Comparison of ENCODE assay signal across 8 cellular contexts in genomic region chr11:62883677-62884076, GRCh38. TPM values are rescaled to one million over a fixed set of nuclear protein-coding genes. Genes with fewer than 3 reads are reported as not detected.
DNase-seq lines count a peak whose midpoint lies in the region; ATAC-seq and TF ChIP-seq lines count a peak whose summit lies in the region.
"Had no signal": no experiment of that assay in that cellular context is flagged by ENCODE, and none has a peak within 500 bp of the region (broad histone marks: within the 10 kb centered on the region; RNA-seq: fewer than 3 reads in every experiment).

No MANE protein-coding gene starts in this region.

- intact Hi-C loops in HCT116 (cut with micrococcal nuclease): loop anchor here (5.0 kb wide), 1 partner anchor 96 kb away; the partner anchor contains the start of gene TMEM179B

- no peaks in the 10 kb centered on the region for H3K9me3 ChIP-seq in HCT116 (ENCODE audit: control insufficient read depth in 1 of 2, insufficient read depth in 1 of 2, low read depth in 1 of 2, low read length in 2 of 2)

- H3K9ac ChIP-seq in HCT116 (ENCODE audit: low read length): no peak overlapping the region; the same call in 1 of the 2 replicates

- H3K36me3 ChIP-seq in HCT116 (ENCODE audit: control insufficient read depth in 1 of 2, insufficient read depth in 2 of 2, low read length in 2 of 2): peaks cover 52 to 72% of the 10 kb centered on the region in 2 experiments

- H3K27ac ChIP-seq in HCT116 (ENCODE audit: low read depth, low read length): peak overlapping the region; percentile 96

- peaks cover 87% of the 10 kb centered on the region for H3K79me2 ChIP-seq in HCT116 (ENCODE audit: insufficient read depth, low read length)

- H2AFZ ChIP-seq in HCT116 (ENCODE audit: low read depth, low read length, poor library complexity, severe bottlenecking): no peak overlapping the region

- H3K36me3 Mint-ChIP-seq in brain (peaks cover 71% of the 10 kb centered on the region), osteocyte (ENCODE audit: unreplicated experiment) (peaks cover 59% of the 10 kb centered on the region)

- CTCF ChIA-PET in HCT116 (lab: Charles Lee): interaction anchor here (0.9 to 1.2 kb wide), 4 partner anchors 9 to 97 kb away, joined by 3 read pairs; no protein-coding TSS in a partner anchor

- no TSS peak for BruUV-seq in HCT116 (replicated peaks; lab: Mats Ljungman, UMichigan)

- TF ChIP-seq POLR2A in HCT116 (IDR thresholded peaks at IDR 0.05; ENCODE audit: borderline replicate concordance, extremely low read depth, insufficient read depth, insufficient read length): no peak

- POLR2A ChIA-PET in HCT116 (lab: Charles Lee): interaction anchor here (1.1 to 3.0 kb wide), 5 partner anchors 9 to 43 kb away, joined by 3 to 50 read pairs (median 9); no protein-coding TSS in a partner anchor

- H3K4me2 ChIP-seq in HCT116 (ENCODE audit: low read length): peak overlapping the region; percentile 79; the same call in 1 of the 2 replicates

- H3K9me3 Mint-ChIP-seq in brain (peaks cover 0 to 6% (median 0%) of the 10 kb centered on the region in 5 experiments), osteocyte (ENCODE audit: unreplicated experiment) (no peaks in the 10 kb centered on the region)

- H3K27ac Mint-ChIP-seq in brain (peak overlapping the region; percentile 100), osteocyte (ENCODE audit: unreplicated experiment) (peak overlapping the region; percentile 100)

- peaks cover 79% of the 10 kb centered on the region for H3K4me1 Mint-ChIP-seq in brain
- peaks cover 59% of the 10 kb centered on the region for H3K4me1 Mint-ChIP-seq in osteocyte (ENCODE audit: unreplicated experiment)

- H3K27me3 ChIP-seq in HCT116 (ENCODE audit: insufficient read depth, low read length): no peaks in the 10 kb centered on the region

- peak overlapping the region; percentile 99 to 100 (median 100) for H3K4me3 Mint-ChIP-seq in brain
- H3K4me3 Mint-ChIP-seq in osteocyte (ENCODE audit: unreplicated experiment): peak overlapping the region; percentile 100

- no peak for TF ChIP-seq RAD21 in HCT116 (IDR thresholded peaks at IDR 0.05; ENCODE audit: low read depth)

- no peak for ATAC-seq in HCT116

- DNase-seq in HCT116 (ENCODE audit: low read depth, low spot score) (no peak), osteocyte (ENCODE audit: extremely low spot score, unreplicated experiment) (no peak), NCI-H446 (lab: John Stamatoyannopoulos, UW) (no peak), hepatic stellate cell (ENCODE audit: low spot score) (no peak), NCI-H1436 (lab: John Stamatoyannopoulos, UW) (no peak)

- no peak for TF ChIP-seq CTCF in HCT116 (IDR thresholded peaks at IDR 0.05 in 2 of 3, conservative IDR thresholded peaks at IDR 0.05 in 1 of 3; ENCODE audit: borderline replicate concordance in 1 of 3, insufficient read depth in 1 of 3, low read depth in 2 of 3, low read length in 2 of 3)
- TF ChIP-seq CTCF in brain (conservative IDR thresholded peaks at IDR 0.05): no peak
- TF ChIP-seq CTCF in osteocyte (IDR thresholded peaks at IDR 0.05): no peak

- RAD21 ChIA-PET in HCT116 (lab: Charles Lee; ENCODE audit: low non-redundant PET in 1 of 2, low total read pairs in 2 of 2, uncharacterized antibody in 2 of 2, unreplicated experiment in 2 of 2): no interaction called here

- peaks cover 42 to 83% of the 10 kb centered on the region in 2 experiments for H3K4me1 ChIP-seq in HCT116 (ENCODE audit: control insufficient read depth in 1 of 2, insufficient read depth in 2 of 2, low read length in 2 of 2)

- H3K27me3 Mint-ChIP-seq in brain (peaks cover 30% of the 10 kb centered on the region), osteocyte (ENCODE audit: unreplicated experiment) (no peaks in the 10 kb centered on the region)

- no peak overlapping the region for H3K4me3 ChIP-seq in HCT116 (replicated peaks in 1 of 2; ENCODE audit: low read depth in 1 of 2, low read length in 2 of 2)

- no peaks in the 10 kb centered on the region for H3K9me2 ChIP-seq in HCT116 (ENCODE audit: insufficient read depth)

- H4K20me1 ChIP-seq in HCT116 (ENCODE audit: insufficient read depth): peaks cover 41% of the 10 kb centered on the region; the same call in 1 of the 2 replicates

TF ChIP-seq in HCT116, 20 proteins besides CTCF, POLR2A, EP300 and RAD21:
- TF ChIP-seq, protein P1, sequence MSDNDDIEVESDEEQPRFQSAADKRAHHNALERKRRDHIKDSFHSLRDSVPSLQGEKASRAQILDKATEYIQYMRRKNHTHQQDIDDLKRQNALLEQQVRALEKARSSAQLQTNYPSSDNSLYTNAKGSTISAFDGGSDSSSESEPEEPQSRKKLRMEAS (IDR thresholded peaks at IDR 0.05): no peak
- TF ChIP-seq POLR2AphosphoS5 (IDR thresholded peaks at IDR 0.05; ENCODE audit: low read depth, low read length): peak; percentile 13; the same call in 1 of the 2 replicates

RNA-seq across cellular contexts. Expression of gene SLC3A2, which starts 3.0 kb away (rescaled TPM):
- total RNA-seq in HCT116 (2021; ENCODE audit: unreplicated experiment): 418 TPM
- polyA plus RNA-seq in HCT116 (2012): 519 and 571 TPM in 2 replicates
- polyA plus RNA-seq in brain (ENCODE audit: insufficient read depth, low read depth, low replicate concordance): 175 TPM
- 326 and 362 TPM in 2 replicates for total RNA-seq in osteocyte

RNA-seq across cellular contexts. Expression of gene CHRM1, which starts 37.5 kb away (rescaled TPM):
- 0.10 TPM for total RNA-seq in HCT116 (2021; ENCODE audit: unreplicated experiment)
- 0.23 TPM in 1 of 2 replicates, not detected in the other for polyA plus RNA-seq in HCT116 (2012)
- 18.8 TPM for polyA plus RNA-seq in brain (ENCODE audit: insufficient read depth, low read depth, low replicate concordance)
- 0.27 and 0.31 TPM in 2 replicates for total RNA-seq in osteocyte
- total RNA-seq: lung microvascular endothelial cell; T-helper 2 cell treated with Interferon-gamma antibody and Interleukin-4, amounts not matched to agents 100 ng/mL and 5 ng/mL, for 36 hours had no signal

RNA-seq across cellular contexts. Expression of gene WDR74, which starts 44.3 kb away (rescaled TPM):
- total RNA-seq in HCT116 (2021; ENCODE audit: unreplicated experiment) (111 TPM), osteocyte (40.5 and 42.1 TPM in 2 replicates)
- 113 and 122 TPM in 2 replicates for polyA plus RNA-seq in HCT116 (2012)
- polyA plus RNA-seq in brain (ENCODE audit: insufficient read depth, low read depth, low replicate concordance): 58.7 TPM

RNA-seq across cellular contexts. Expression of gene TEX54, which starts 51.0 kb away (rescaled TPM):
- not detected for total RNA-seq in HCT116 (2021; ENCODE audit: unreplicated experiment)
- polyA plus RNA-seq in HCT116 (2012): 0.22 and 0.64 TPM in 2 replicates
- polyA plus RNA-seq in brain (ENCODE audit: insufficient read depth, low read depth, low replicate concordance): not detected
- total RNA-seq in osteocyte: not detected in 2 replicates
- total RNA-seq: lung microvascular endothelial cell; T-helper 2 cell treated with Interferon-gamma antibody and Interleukin-4, amounts not matched to agents 100 ng/mL and 5 ng/mL, for 36 hours had no signal

RNA-seq across cellular contexts. Expression of gene STX5, which starts 51.8 kb away (rescaled TPM):
- 29.5 TPM for total RNA-seq in HCT116 (2021; ENCODE audit: unreplicated experiment)
- 38.0 and 43.6 TPM in 2 replicates for polyA plus RNA-seq in HCT116 (2012)
- 75.3 TPM for polyA plus RNA-seq in brain (ENCODE audit: insufficient read depth, low read depth, low replicate concordance)
- total RNA-seq in osteocyte: 65.3 and 71.0 TPM in 2 replicates
